10 cellular contexts compared by ENCODE assay signal in genomic region chr10:11192304-11193018, GRCh38.
DNase-seq lines count a peak whose midpoint lies in the region; ATAC-seq and TF ChIP-seq lines count a peak whose summit lies in the region.
"Had no signal": no experiment of that assay in that cellular context is flagged by ENCODE, and none has a peak within 500 bp of the region (broad histone marks: within the 10 kb centered on the region; RNA-seq: fewer than 3 reads in every experiment).

No MANE protein-coding gene starts in this region.

- H3K27ac ChIP-seq in dorsolateral prefrontal cortex, result peak overlapping the region in 34 of 59 donors; percentile 2 to 71 (median 42)
- no peak overlapping the region for H3K27ac ChIP-seq in upper lobe of right lung

- H3K27me3 ChIP-seq in dorsolateral prefrontal cortex (peaks cover 0 to 45% (median 0%) of the 10 kb centered on the region in 45 donors), upper lobe of right lung (no peaks in the 10 kb centered on the region)

- no peaks in the 10 kb centered on the region for H3K27me3 Mint-ChIP-seq in activated naive CD4-positive, alpha-beta T cell treated with anti-CD3 and anti-CD28 coated beads, Interleukin-2, amount 50 U/mL, for 24 hours

- peak; percentile 33 for ATAC-seq in mucosa of descending colon
- ATAC-seq in upper lobe of right lung, result peak; percentile 84
- no peak for ATAC-seq in GM18519 (IDR thresholded peaks at IDR 0.05; ENCODE audit: low FRiP score, unreplicated experiment)
- no peak for ATAC-seq in HG02678 (IDR thresholded peaks at IDR 0.05; ENCODE audit: unreplicated experiment)

- H3K9me3 Mint-ChIP-seq in activated naive CD4-positive, alpha-beta T cell treated with anti-CD3 and anti-CD28 coated beads, Interleukin-2, amount 50 U/mL, for 24 hours, result no peaks in the 10 kb centered on the region

- intact Hi-C loops in dorsolateral prefrontal cortex (cut with DNase I) (no loop called here), mucosa of descending colon (cut with DNase I, micrococcal nuclease) (no loop called here), upper lobe of right lung (cut with DNase I) (no loop called here)

- H3K27ac Mint-ChIP-seq in activated naive CD4-positive, alpha-beta T cell treated with anti-CD3 and anti-CD28 coated beads, Interleukin-2, amount 50 U/mL, for 24 hours, result peak overlapping the region; percentile 97

- H3K36me3 ChIP-seq in mucosa of descending colon (ENCODE audit: low read depth), result no peaks in the 10 kb centered on the region
- peaks cover 23% of the 10 kb centered on the region for H3K36me3 ChIP-seq in upper lobe of right lung

- H3K4me1 ChIP-seq in mucosa of descending colon (ENCODE audit: low read depth), result peaks cover 17% of the 10 kb centered on the region
- H3K4me1 ChIP-seq in upper lobe of right lung, result peaks cover 42% of the 10 kb centered on the region

- H3K4me3 ChIP-seq in dorsolateral prefrontal cortex, result peak overlapping the region in 2 of 59 donors; percentile 2 to 17
- H3K4me3 ChIP-seq in mucosa of descending colon, result no peak overlapping the region
- H3K4me3 ChIP-seq in upper lobe of right lung, result no peak overlapping the region

- TF ChIP-seq CTCF in dorsolateral prefrontal cortex (IDR thresholded peaks at IDR 0.05 in 54 of 56, conservative IDR thresholded peaks at IDR 0.05 in 2 of 56; ENCODE audit: low read depth in 1 of 56, partially characterized antibody in 56 of 56), result no peak
- no peak for TF ChIP-seq CTCF in mucosa of descending colon (IDR thresholded peaks at IDR 0.05)
- no peak for TF ChIP-seq CTCF in upper lobe of right lung (IDR thresholded peaks at IDR 0.05)

- peaks cover 95% of the 10 kb centered on the region for H3K4me1 Mint-ChIP-seq in activated naive CD4-positive, alpha-beta T cell treated with anti-CD3 and anti-CD28 coated beads, Interleukin-2, amount 50 U/mL, for 24 hours

- peak overlapping the region; percentile 24 for H3K4me3 Mint-ChIP-seq in activated naive CD4-positive, alpha-beta T cell treated with anti-CD3 and anti-CD28 coated beads, Interleukin-2, amount 50 U/mL, for 24 hours
- H3K4me3 Mint-ChIP-seq: neural crest cell had no signal

- DNase-seq in activated naive CD4-positive, alpha-beta T cell treated with anti-CD3 and anti-CD28 coated beads, Interleukin-2, amount 50 U/mL, for 16 hours, result no peak
- DNase-seq in dorsolateral prefrontal cortex (no peak), mucosa of descending colon (peak in 1 of 3 donors; percentile 27), upper lobe of right lung (peak; percentile 78), HuH-7 (ENCODE audit: low spot score) (no peak)
- DNase-seq: NCI-H748 treated with DMSO at 0.1 percent for 48 hours had no signal

- peaks cover 37% of the 10 kb centered on the region for H3K36me3 Mint-ChIP-seq in activated naive CD4-positive, alpha-beta T cell treated with anti-CD3 and anti-CD28 coated beads, Interleukin-2, amount 50 U/mL, for 24 hours

- no peaks in the 10 kb centered on the region for H3K9me3 ChIP-seq in mucosa of descending colon
- no peaks in the 10 kb centered on the region for H3K9me3 ChIP-seq in upper lobe of right lung

Comparison
In these comparisons a context has a peak if more than half of its experiments do, and no peak if none do; other contexts are left out.
1. ATAC-seq: peak in mucosa of descending colon (single experiment) and upper lobe of right lung (single experiment); none in GM18519 (single experiment) and HG02678 (single experiment).